In the genomic region with DNA sequence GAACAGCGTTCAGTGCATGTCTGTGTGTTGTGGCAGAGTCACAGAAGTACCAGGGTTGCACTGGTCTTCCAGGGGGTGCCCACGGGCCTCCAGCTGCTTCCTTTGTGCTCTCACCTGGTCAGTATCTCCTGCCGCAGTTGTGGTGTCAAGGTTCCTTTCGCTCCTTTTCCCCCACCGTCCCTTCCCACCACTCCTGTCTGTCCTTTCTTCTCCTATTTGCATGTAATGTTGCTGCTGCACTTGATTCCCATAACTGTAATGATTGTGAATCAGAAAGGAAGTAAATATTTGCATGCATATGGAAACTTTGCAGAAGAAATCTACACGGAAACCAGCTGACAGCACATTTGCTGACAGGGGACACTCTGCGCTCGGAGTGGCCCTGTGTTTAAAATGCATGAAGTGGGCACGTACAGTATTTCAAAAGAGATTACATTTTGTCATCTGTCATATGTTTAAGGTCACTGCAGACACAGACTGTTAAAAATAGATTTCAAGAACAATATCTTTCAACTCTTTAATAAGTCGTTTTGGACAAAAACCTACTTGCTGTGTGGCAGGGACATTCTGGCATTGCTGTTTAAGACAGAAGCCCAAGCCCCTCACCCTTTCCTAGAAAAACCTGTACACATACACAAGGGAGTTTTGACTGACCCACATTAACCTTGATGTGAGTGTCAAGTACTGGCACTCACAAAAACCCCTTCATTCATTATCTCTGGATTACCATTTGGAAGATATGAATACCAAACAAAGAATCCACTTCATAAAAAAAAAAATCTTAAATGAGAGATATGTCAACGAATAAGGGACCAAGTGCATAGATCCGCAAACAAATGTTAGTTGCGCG, we compare ENCODE assay signal across 11 cellular contexts.
DNase-seq lines count a peak whose midpoint lies in the region; ATAC-seq and TF ChIP-seq lines count a peak whose summit lies in the region.
"Had no signal": no experiment of that assay in that cellular context is flagged by ENCODE, and none has a peak within 500 bp of the region (broad histone marks: within the 10 kb centered on the region; RNA-seq: fewer than 3 reads in every experiment).

No MANE protein-coding gene starts in this region.

- no peak for TF ChIP-seq CTCF in CD14-positive monocyte (IDR thresholded peaks at IDR 0.05)

- intact Hi-C loops in CD14-positive monocyte (cut with micrococcal nuclease), result loop anchor here in 1 of 2 donors (10.0 kb wide), 3 partner anchors 57 to 637 kb away; no protein-coding TSS in a partner anchor

- H3K9me3 Mint-ChIP-seq in CD14-positive monocyte, result peaks cover 11 to 24% (median 17%) of the 10 kb centered on the region in 7 donors

- peaks cover 0 to 5% (median 3%) of the 10 kb centered on the region in 3 donors for H3K27me3 Mint-ChIP-seq in CD14-positive monocyte (ENCODE audit: low read depth in 3 of 3)

- H3K27ac Mint-ChIP-seq in CD14-positive monocyte, result peak overlapping the region in 6 of 7 donors; percentile 70 to 95 (median 85)

- peaks cover 22% of the 10 kb centered on the region for H3K4me1 Mint-ChIP-seq in CD14-positive monocyte

- peaks cover 3 to 6% of the 10 kb centered on the region in 2 donors for H3K36me3 Mint-ChIP-seq in CD14-positive monocyte

- peak; percentile 76 for ATAC-seq in GM19328 (IDR thresholded peaks at IDR 0.05; ENCODE audit: unreplicated experiment)
- peak; percentile 76 for ATAC-seq in HG03095 (IDR thresholded peaks at IDR 0.05; ENCODE audit: unreplicated experiment)

- DNase-seq in CD14-positive monocyte (ENCODE audit: low spot score) (no peak), dermis blood vessel endothelial cell (peak; percentile 20), NCI-H2107 treated with DMSO at 0.1 percent for 48 hours (lab: John Stamatoyannopoulos, UW; ENCODE audit: unreplicated experiment) (no peak), anterior cingulate cortex (lab: John Stamatoyannopoulos, UW) (no peak), putamen (ENCODE audit: low spot score) (no peak), NCI-H82 treated with DMSO at 0.1 percent for 48 hours (lab: John Stamatoyannopoulos, UW; ENCODE audit: unreplicated experiment) (no peak)
- DNase-seq: DMS79; SK-N-SH; stimulated activated CD4-positive, alpha-beta T cell treated with anti-CD3 and anti-CD28 coated beads, Interleukin-2, amount 100 ng/mL, for 24 hours had no signal

- peak overlapping the region; percentile 44 to 71 for H3K4me3 Mint-ChIP-seq in CD14-positive monocyte
